ENCODE assay signal across 22 cellular contexts in the genomic region with DNA sequence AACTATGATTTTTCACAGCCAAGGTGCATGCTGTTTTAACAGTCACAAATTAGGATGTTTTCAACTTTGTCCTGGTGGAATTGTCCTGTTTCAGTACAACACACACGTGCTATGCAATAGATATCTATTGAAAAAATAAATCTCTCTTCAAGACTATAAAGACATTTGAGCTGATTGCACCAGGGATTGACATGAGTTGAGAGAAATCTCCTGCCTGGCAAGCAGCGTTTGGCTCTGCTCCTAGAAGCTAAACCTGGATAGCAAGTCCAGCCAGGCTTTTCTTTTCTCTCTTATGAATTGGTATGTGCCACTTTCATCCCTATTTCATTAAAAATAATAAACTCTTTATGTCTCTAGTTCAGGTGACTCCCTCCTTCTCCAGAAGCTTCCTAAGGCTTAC. TPM values are rescaled to one million over a fixed set of nuclear protein-coding genes. Genes with fewer than 3 reads are reported as not detected.
DNase-seq lines count a peak whose midpoint lies in the region; ATAC-seq and TF ChIP-seq lines count a peak whose summit lies in the region.
"Had no signal": no experiment of that assay in that cellular context is flagged by ENCODE, and none has a peak within 500 bp of the region (broad histone marks: within the 10 kb centered on the region; RNA-seq: fewer than 3 reads in every experiment).

No MANE protein-coding gene starts in this region.

- peak overlapping the region in 1 of 12 donors; percentile 9 for H3K27ac ChIP-seq in heart left ventricle
- H3K27ac ChIP-seq in VCaP, result peak overlapping the region; percentile 4; the same call in 1 of the 2 replicates

- ATAC-seq in heart left ventricle, result peak in 3 of 4 donors; percentile 15 to 45 (median 45)
- no peak for ATAC-seq in left cardiac atrium
- no peak for ATAC-seq in HG03520 (IDR thresholded peaks at IDR 0.05; ENCODE audit: unreplicated experiment)
- ATAC-seq in stimulated activated naive CD8-positive, alpha-beta T cell treated with anti-CD3 and anti-CD28 coated beads, Interleukin-15, Interleukin-2, amounts not matched to agents 100 U/mL and 50 U/mL, for 24 hours, result no peak

- no peaks in the 10 kb centered on the region for H3K9me3 ChIP-seq in heart left ventricle
- H3K9me3 ChIP-seq: HAP-1 had no signal

- intact Hi-C loops in heart left ventricle (cut with DNase I) (no loop called here), left cardiac atrium (cut with DNase I) (no loop called here)

- WGBS in heart left ventricle, 4 donors, result 35 to 50% (median 42%) methylated on average over 2 of the region's 2 CpGs

- TF ChIP-seq CTCF in heart left ventricle (IDR thresholded peaks at IDR 0.05), result no peak
- TF ChIP-seq CTCF in VCaP (conservative IDR thresholded peaks at IDR 0.05), result no peak
- no peak for TF ChIP-seq CTCF in retinal pigment epithelial cell (conservative IDR thresholded peaks at IDR 0.05; ENCODE audit: low read depth, low read length)

- peaks cover 0 to 16% (median 0%) of the 10 kb centered on the region in 12 donors for H3K4me1 ChIP-seq in heart left ventricle
- H3K4me1 ChIP-seq: HAP-1 had no signal

- H3K36me3 ChIP-seq in heart left ventricle, result no peaks in the 10 kb centered on the region
- H3K36me3 ChIP-seq: HAP-1 had no signal

- H3K27me3 ChIP-seq in heart left ventricle, result no peaks in the 10 kb centered on the region

- TF ChIP-seq POLR2A in heart left ventricle (IDR thresholded peaks at IDR 0.05), result no peak

- DNase-seq in heart left ventricle, result peak in 2 of 5 donors; percentile 22 to 27
- DNase-seq in left cardiac atrium, result no peak
- peak; percentile 7 for DNase-seq in pons (ENCODE audit: low spot score)
- DNase-seq in retinal pigment epithelial cell (ENCODE audit: low read depth), result peak; percentile 2
- DNase-seq in NCI-H2227 (lab: John Stamatoyannopoulos, UW; ENCODE audit: unreplicated experiment), result no peak
- no peak for DNase-seq in stimulated activated naive CD8-positive, alpha-beta T cell treated with anti-CD3 and anti-CD28 coated beads, Interleukin-15, Interleukin-2, amounts not matched to agents 100 U/mL and 50 U/mL, for 24 hours
- DNase-seq: C1 segment of cervical spinal cord; Calu3; CD4-positive, alpha-beta memory T cell; COR-L47; DMS53; DMS79 treated with DMSO at 0.1 percent for 48 hours; GF-D8; GOT3; HFFc6 had no signal

- H3K4me3 ChIP-seq in heart left ventricle, result no peak overlapping the region
- H3K4me3 ChIP-seq in retinal pigment epithelial cell (ENCODE audit: low read length), result no peak overlapping the region
- H3K4me3 ChIP-seq: HAP-1 had no signal

RNA-seq across cellular contexts. Expression of a gene that starts 16.6 kb away (rescaled TPM):
- total RNA-seq in heart left ventricle, result 10 to 100 TPM in 5 of 9 donors, 1 to 10 TPM in 4; 1.7 to 17.4 (median 10.9) TPM
- 10 to 100 TPM in 1 of 2 donors, 1 to 10 TPM in 1; 3.2 to 32.7 TPM for polyA plus RNA-seq in heart left ventricle
- total RNA-seq in left cardiac atrium, result 1 to 10 TPM; 3.9 to 4.7 TPM
- total RNA-seq: A172; CD4-positive, alpha-beta memory T cell; Daoy; G401; HFFc6 had no signal
- polyA plus RNA-seq: BJ; CD4-positive, alpha-beta memory T cell had no signal

Comparison
In these comparisons a context has a peak if more than half of its experiments do, and no peak if none do; other contexts are left out.
1. ATAC-seq: peak in heart left ventricle (3 of 4); none in left cardiac atrium (0 of 2), HG03520 (single experiment) and stimulated activated naive CD8-positive, alpha-beta T cell treated with anti-CD3 and anti-CD28 coated beads, Interleukin-15, Interleukin-2, amounts not matched to agents 100 U/mL and 50 U/mL, for 24 hours (single experiment).
2. DNase-seq: peak in pons (single experiment) and retinal pigment epithelial cell (single experiment); none in left cardiac atrium (single experiment), NCI-H2227 (single experiment) and stimulated activated naive CD8-positive, alpha-beta T cell treated with anti-CD3 and anti-CD28 coated beads, Interleukin-15, Interleukin-2, amounts not matched to agents 100 U/mL and 50 U/mL, for 24 hours (single experiment).